Comparison of ENCODE assay signal across 8 cellular contexts in genomic region chr22:38699143-38699542, GRCh38. TPM values are rescaled to one million over a fixed set of nuclear protein-coding genes. Genes with fewer than 3 reads are reported as not detected.
DNase-seq lines count a peak whose midpoint lies in the region; ATAC-seq and TF ChIP-seq lines count a peak whose summit lies in the region.

No MANE protein-coding gene starts in this region.

- no peaks in the 10 kb centered on the region for H3K9me2 ChIP-seq in OCI-LY1 (ENCODE audit: low read depth, low read length)

- no peak overlapping the region for H2BK15ac ChIP-seq in neuronal stem cell (ENCODE audit: low read length)

- H3F3A ChIP-seq in OCI-LY1 (ENCODE audit: insufficient read depth, low read length), result 0 out of 2 replicates have a peak, but pooled peaks cover 3% of the 10 kb centered on the region

- H3K36me3 Mint-ChIP-seq in CD4-positive, CD25-positive, alpha-beta regulatory T cell, result peaks cover 9% of the 10 kb centered on the region

- no peaks in the 10 kb centered on the region for H3K9me3 ChIP-seq in CD4-positive, CD25-positive, alpha-beta regulatory T cell (ENCODE audit: control insufficient read depth in 2 of 2, low read length in 2 of 2)
- H3K9me3 ChIP-seq in OCI-LY1 (ENCODE audit: low read length) (no peaks in the 10 kb centered on the region), neuronal stem cell (replicated peaks in 1 of 2; ENCODE audit: control insufficient read depth in 2 of 2, insufficient read depth in 1 of 2, low read depth in 1 of 2, low read length in 2 of 2) (no peaks in the 10 kb centered on the region)
- H3K9me3 ChIP-seq in effector memory CD4-positive, alpha-beta T cell (ENCODE audit: control insufficient read depth, low read length), result no peaks in the 10 kb centered on the region

- H3K4me3 Mint-ChIP-seq in CD4-positive, CD25-positive, alpha-beta regulatory T cell, result peak overlapping the region; percentile 87 to 95 (median 94)

- no peaks in the 10 kb centered on the region for H4K20me1 ChIP-seq in OCI-LY1 (ENCODE audit: insufficient read depth, low read length)

- no peak overlapping the region for H3K14ac ChIP-seq in neuronal stem cell (ENCODE audit: low read length)

- H3K4me2 ChIP-seq in OCI-LY1 (ENCODE audit: low read length), result peak overlapping the region; percentile 94
- peak overlapping the region; percentile 78 for H3K4me2 ChIP-seq in neuronal stem cell (ENCODE audit: insufficient read depth, low read length, poor library complexity, severe bottlenecking)

- H3K9ac ChIP-seq in OCI-LY1 (ENCODE audit: low read length) (peak overlapping the region; percentile 94; the same call in 1 of the 2 replicates), neuronal stem cell (ENCODE audit: low read depth, low read length, poor library complexity) (no peak overlapping the region)

- peaks cover 36 to 63% (median 42%) of the 10 kb centered on the region in 4 donors for H3K4me1 Mint-ChIP-seq in CD4-positive, CD25-positive, alpha-beta regulatory T cell

- peaks cover 4% of the 10 kb centered on the region for H3K79me1 ChIP-seq in neuronal stem cell (ENCODE audit: low read depth, low read length)

- H3K23ac ChIP-seq in neuronal stem cell (ENCODE audit: low read depth, low read length, poor library complexity), result no peak overlapping the region

- H3K36me3 ChIP-seq in CD4-positive, CD25-positive, alpha-beta regulatory T cell (ENCODE audit: control insufficient read depth, insufficient read depth, low read length), result no peaks in the 10 kb centered on the region
- peaks cover 8% of the 10 kb centered on the region; the same call in 1 of the 2 replicates for H3K36me3 ChIP-seq in OCI-LY1 (ENCODE audit: insufficient read depth, low read length)
- no peaks in the 10 kb centered on the region for H3K36me3 ChIP-seq in effector memory CD4-positive, alpha-beta T cell (ENCODE audit: control insufficient read depth, insufficient read depth, low read length)
- H3K36me3 ChIP-seq in neuronal stem cell (replicated peaks in 1 of 2; ENCODE audit: control insufficient read depth in 2 of 2, insufficient read depth in 2 of 2, low read length in 2 of 2), result peaks cover 2 to 44% of the 10 kb centered on the region in 2 donors

- H3K4me1 ChIP-seq in CD4-positive, CD25-positive, alpha-beta regulatory T cell (ENCODE audit: control insufficient read depth, insufficient read depth, low read length, poor library complexity, severe bottlenecking), result peaks cover 64% of the 10 kb centered on the region
- peaks cover 56% of the 10 kb centered on the region for H3K4me1 ChIP-seq in OCI-LY1 (ENCODE audit: insufficient read depth, low read length, severe bottlenecking)
- peaks cover 37% of the 10 kb centered on the region for H3K4me1 ChIP-seq in effector memory CD4-positive, alpha-beta T cell (ENCODE audit: control insufficient read depth, insufficient read depth, low read length, poor library complexity, severe bottlenecking)
- peaks cover 11 to 33% of the 10 kb centered on the region in 2 donors for H3K4me1 ChIP-seq in neuronal stem cell (ENCODE audit: control insufficient read depth in 2 of 2, insufficient read depth in 1 of 2, low read depth in 1 of 2, low read length in 2 of 2)

- peaks cover 4% of the 10 kb centered on the region for H3K27me3 Mint-ChIP-seq in CD4-positive, CD25-positive, alpha-beta regulatory T cell

- H3K4ac ChIP-seq in neuronal stem cell (ENCODE audit: low read length), result no peak overlapping the region

- H2AFZ ChIP-seq in OCI-LY1 (ENCODE audit: low read length) (no peak overlapping the region), neuronal stem cell (ENCODE audit: low read length) (no peak overlapping the region)

- no peak for ATAC-seq in CD4-positive, CD25-positive, alpha-beta regulatory T cell (ENCODE audit: low read depth in 2 of 2)
- ATAC-seq in HG03139 (IDR thresholded peaks at IDR 0.05; ENCODE audit: unreplicated experiment), result no peak

- no peak overlapping the region for H4K8ac ChIP-seq in neuronal stem cell (ENCODE audit: low read depth, low read length)

- H3K27ac Mint-ChIP-seq in CD4-positive, CD25-positive, alpha-beta regulatory T cell, result peak overlapping the region; percentile 96 to 98 (median 97)

- H2BK5ac ChIP-seq in neuronal stem cell (ENCODE audit: low read length), result no peak overlapping the region

- peak overlapping the region; percentile 97 for H3K27ac ChIP-seq in CD4-positive, CD25-positive, alpha-beta regulatory T cell (ENCODE audit: insufficient read depth, low read length, poor library complexity, severe bottlenecking)
- H3K27ac ChIP-seq in OCI-LY1 (ENCODE audit: low read depth, low read length, poor library complexity, severe bottlenecking) (peak overlapping the region; percentile 60), neuronal stem cell (replicated peaks; ENCODE audit: low read length) (no peak overlapping the region)
- peak overlapping the region; percentile 98 for H3K27ac ChIP-seq in effector memory CD4-positive, alpha-beta T cell (ENCODE audit: insufficient read depth, low read length, poor library complexity, severe bottlenecking)

- 0 out of 2 replicates have a peak, but pooled peaks cover 4% of the 10 kb centered on the region for H3K79me2 ChIP-seq in OCI-LY1 (ENCODE audit: insufficient read depth, low read length)

- H3K27me3 ChIP-seq in CD4-positive, CD25-positive, alpha-beta regulatory T cell (ENCODE audit: control insufficient read depth, insufficient read depth, low read length), result no peaks in the 10 kb centered on the region
- no peaks in the 10 kb centered on the region for H3K27me3 ChIP-seq in OCI-LY1 (ENCODE audit: insufficient read depth, low read length)
- no peaks in the 10 kb centered on the region for H3K27me3 ChIP-seq in effector memory CD4-positive, alpha-beta T cell (replicated peaks; ENCODE audit: control insufficient read depth, insufficient read depth, low read length, poor library complexity, severe bottlenecking)
- H3K27me3 ChIP-seq in neuronal stem cell (ENCODE audit: control insufficient read depth in 3 of 3, insufficient read depth in 3 of 3, low read depth in 1 of 3, low read length in 3 of 3), result no peaks in the 10 kb centered on the region

- H3K9me3 Mint-ChIP-seq in CD4-positive, CD25-positive, alpha-beta regulatory T cell, result no peaks in the 10 kb centered on the region

- TF ChIP-seq CTCF in OCI-LY1 (IDR thresholded peaks at IDR 0.05; ENCODE audit: low read length), result no peak

- H2BK12ac ChIP-seq in neuronal stem cell (ENCODE audit: low read length), result no peak overlapping the region

- no peak overlapping the region for H2AK5ac ChIP-seq in neuronal stem cell (ENCODE audit: low read depth, low read length)

- no peak overlapping the region for H3K18ac ChIP-seq in neuronal stem cell (ENCODE audit: low read length)

- H3K4me3 ChIP-seq in CD4-positive, CD25-positive, alpha-beta regulatory T cell (ENCODE audit: low read depth, low read length), result peak overlapping the region; percentile 82
- H3K4me3 ChIP-seq in OCI-LY1 (ENCODE audit: low read depth, low read length, poor library complexity, severe bottlenecking) (peak overlapping the region; percentile 70), neuronal stem cell (ENCODE audit: low read length in 2 of 2) (peak overlapping the region; percentile 70 to 75)
- H3K4me3 ChIP-seq in effector memory CD4-positive, alpha-beta T cell (ENCODE audit: insufficient read depth, low read depth, low read length, poor library complexity, severe bottlenecking), result peak overlapping the region; percentile 71

- no peak overlapping the region for H2BK120ac ChIP-seq in neuronal stem cell (ENCODE audit: low read depth, low read length)

- DNase-seq in CD4-positive, CD25-positive, alpha-beta regulatory T cell, result peak in 1 of 3 donors; percentile 22
- DNase-seq in effector memory CD4-positive, alpha-beta T cell, result no peak
- DNase-seq in neuronal stem cell (ENCODE audit: low spot score) (no peak), NCI-H187 (lab: John Stamatoyannopoulos, UW) (no peak), medulla oblongata (ENCODE audit: extremely low spot score) (no peak), NCI-H226 (no peak)

- no peak overlapping the region for H4K91ac ChIP-seq in neuronal stem cell (ENCODE audit: low read depth, low read length, poor library complexity)

- no CpG with 5 or more reads among the region's 5 CpGs for WGBS in neuronal stem cell (ENCODE audit: extremely low coverage in 2 of 2, insufficient read length in 2 of 2, insufficient replicate concordance in 1 of 2), 2 donors

RNA-seq across cellular contexts. Expression of gene JOSD1, which starts 1.6 kb away (rescaled TPM):
- 205 TPM for total RNA-seq in CD4-positive, CD25-positive, alpha-beta regulatory T cell
- polyA plus RNA-seq in CD4-positive, CD25-positive, alpha-beta regulatory T cell, result 10 to 100 TPM in 2 of 4 donors, 1 to 10 TPM in 2; 8.7 to 12.5 (median 10.2) TPM
- 22.9 TPM for polyA plus RNA-seq in neuronal stem cell (2013, experiment 1 of 2)
- 21.5 TPM for polyA plus RNA-seq in neuronal stem cell (2013, experiment 2 of 2)

RNA-seq across cellular contexts. Expression of gene GTPBP1, which starts 6.6 kb away (rescaled TPM):
- 285 TPM for total RNA-seq in CD4-positive, CD25-positive, alpha-beta regulatory T cell
- polyA plus RNA-seq in CD4-positive, CD25-positive, alpha-beta regulatory T cell, result 10 to 100 TPM; 25.4 to 29.7 (median 25.7) TPM
- polyA plus RNA-seq in neuronal stem cell (2013, experiment 1 of 2), result 47.8 TPM
- 48.3 TPM for polyA plus RNA-seq in neuronal stem cell (2013, experiment 2 of 2)

RNA-seq across cellular contexts. Expression of gene TOMM22, which starts 17.4 kb away (rescaled TPM):
- total RNA-seq in CD4-positive, CD25-positive, alpha-beta regulatory T cell, result 58.4 TPM
- 10 to 100 TPM; 61.6 to 72.7 (median 65.7) TPM for polyA plus RNA-seq in CD4-positive, CD25-positive, alpha-beta regulatory T cell
- polyA plus RNA-seq in neuronal stem cell (2013, experiment 1 of 2), result 62.5 TPM
- polyA plus RNA-seq in neuronal stem cell (2013, experiment 2 of 2), result 63.9 TPM

RNA-seq across cellular contexts. Expression of gene CBY1, which starts 42.7 kb away (rescaled TPM):
- 13.7 TPM for total RNA-seq in CD4-positive, CD25-positive, alpha-beta regulatory T cell
- 10 to 100 TPM in 1 of 4 donors, 1 to 10 TPM in 3; 5.0 to 11.2 (median 8.1) TPM for polyA plus RNA-seq in CD4-positive, CD25-positive, alpha-beta regulatory T cell
- polyA plus RNA-seq in neuronal stem cell (2013, experiment 1 of 2), result 39.4 TPM
- polyA plus RNA-seq in neuronal stem cell (2013, experiment 2 of 2), result 40.4 TPM

RNA-seq across cellular contexts. Expression of gene FAM227A, which starts 43.0 kb away (rescaled TPM):
- total RNA-seq in CD4-positive, CD25-positive, alpha-beta regulatory T cell, result not detected
- not detected for polyA plus RNA-seq in CD4-positive, CD25-positive, alpha-beta regulatory T cell
- polyA plus RNA-seq in neuronal stem cell (2013, experiment 1 of 2), result 4.9 TPM
- 5.2 TPM for polyA plus RNA-seq in neuronal stem cell (2013, experiment 2 of 2)
